Comparison of ENCODE assay signal across 19 cellular contexts in the genomic region with DNA sequence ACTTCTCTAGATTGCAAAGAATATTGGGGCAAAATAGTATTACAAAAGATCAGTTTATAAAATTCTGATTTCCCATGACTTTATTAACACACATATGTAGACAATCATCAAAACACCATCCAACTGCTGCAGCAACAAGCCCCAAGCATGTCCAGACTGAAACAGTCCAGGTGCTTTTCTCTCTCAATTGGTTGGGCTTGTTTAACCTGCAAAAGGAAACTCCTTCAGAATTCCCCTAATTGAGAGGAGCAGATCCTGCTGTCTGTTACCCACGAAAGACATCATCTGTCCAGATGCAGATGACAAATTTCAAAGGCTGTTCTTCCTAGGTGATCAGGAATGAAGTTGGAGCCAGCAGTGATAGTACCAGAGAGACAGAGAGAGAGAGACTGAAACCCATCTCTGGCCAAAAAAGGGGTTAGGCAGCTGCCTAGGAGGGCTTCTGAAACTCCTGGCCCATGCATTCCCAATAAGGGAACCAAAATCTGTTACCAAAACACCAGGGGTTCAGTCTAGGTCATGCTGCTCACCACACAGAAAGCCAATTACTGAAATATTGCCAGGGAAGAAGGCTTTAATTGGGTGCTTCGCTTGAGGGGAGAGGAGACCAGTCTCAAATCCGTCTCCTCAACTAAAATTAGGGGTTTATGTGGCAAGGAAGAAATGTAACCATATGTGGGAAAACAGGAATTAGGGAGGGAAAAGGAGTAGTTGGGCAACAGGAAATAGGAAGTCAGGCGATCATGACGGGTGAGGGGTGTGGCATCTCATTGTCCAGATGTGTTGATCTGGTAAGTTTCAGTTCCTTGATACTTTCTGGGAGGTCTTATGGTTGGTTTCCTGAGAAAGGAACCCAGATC.
"Had no signal": no experiment of that assay in that cellular context is flagged by ENCODE, and none has a peak within 500 bp of the region (broad histone marks: within the 10 kb centered on the region; RNA-seq: fewer than 3 reads in every experiment).

No MANE protein-coding gene starts in this region.

- H3K9me3 ChIP-seq: colonic mucosa, testis, upper lobe of right lung had no signal

- H3K4me1 ChIP-seq: colonic mucosa, heart right ventricle, testis, upper lobe of right lung had no signal

- H3K4me3 Mint-ChIP-seq: activated CD4-positive, alpha-beta T cell treated with anti-CD3 and anti-CD28 coated beads, Interleukin-2, amount 10 ng/mL, durations not matched to agents 7 days and 5 days; activated CD8-positive, alpha-beta T cell treated with anti-CD3 and anti-CD28 coated beads, Interleukin-2, amount 10 ng/mL, durations not matched to agents 7 days and 5 days; activated T-cell treated with anti-CD3 and anti-CD28 coated beads, Interleukin-2, amount 50 U/mL, for 24 hours; brain; central memory CD8-positive, alpha-beta T cell; immature natural killer cell; memory B cell had no signal

- H3K27ac ChIP-seq: colonic mucosa, skin epidermis, testis, upper lobe of right lung had no signal

- H3K27me3 Mint-ChIP-seq: activated CD4-positive, alpha-beta T cell treated with anti-CD3 and anti-CD28 coated beads, Interleukin-2, amount 10 ng/mL, durations not matched to agents 7 days and 5 days; activated T-cell treated with anti-CD3 and anti-CD28 coated beads, Interleukin-2, amount 50 U/mL, for 24 hours; brain; central memory CD8-positive, alpha-beta T cell; progenitor cell of endocrine pancreas had no signal

- H3K9me3 Mint-ChIP-seq: central memory CD8-positive, alpha-beta T cell had no signal

- H3K27ac Mint-ChIP-seq: activated CD4-positive, alpha-beta T cell treated with anti-CD3 and anti-CD28 coated beads, Interleukin-2, amount 10 ng/mL, durations not matched to agents 7 days and 5 days; activated CD8-positive, alpha-beta T cell treated with anti-CD3 and anti-CD28 coated beads, Interleukin-2, amount 10 ng/mL, durations not matched to agents 7 days and 5 days; activated T-cell treated with anti-CD3 and anti-CD28 coated beads, Interleukin-2, amount 50 U/mL, for 24 hours; activated T-helper 2 cell treated with anti-CD3 and anti-CD28 coated beads, Interferon-gamma antibody, Interleukin-2, Interleukin-4, amounts not matched to agents 10 μg/mL and 5 μg/mL and 100 μg/mL, durations not matched to agents 14 hours and 24 hours and 36 hours; brain; immature natural killer cell; memory B cell; progenitor cell of endocrine pancreas had no signal

- H3K4me1 Mint-ChIP-seq: activated CD4-positive, alpha-beta T cell treated with anti-CD3 and anti-CD28 coated beads, Interleukin-2, amount 10 ng/mL, durations not matched to agents 7 days and 5 days; brain; central memory CD8-positive, alpha-beta T cell; immature natural killer cell had no signal

- ATAC-seq: activated CD4-positive, CD25-positive, alpha-beta regulatory T cell treated with anti-CD3 and anti-CD28 coated beads, Interleukin-2, amount 50 U/mL, for 24 hours; activated CD8-positive, alpha-beta T cell treated with anti-CD3 and anti-CD28 coated beads, Interleukin-2, amount 10 ng/mL, durations not matched to agents 7 days and 5 days; esophagus mucosa; heart right ventricle; left ventricle myocardium superior; upper lobe of right lung had no signal

- H3K4me3 ChIP-seq: colonic mucosa, heart right ventricle, skin epidermis, testis, upper lobe of right lung had no signal

- H3K27me3 ChIP-seq: colonic mucosa, heart right ventricle, testis, upper lobe of right lung had no signal

- H3K36me3 ChIP-seq: colonic mucosa, heart right ventricle, upper lobe of right lung had no signal

- DNase-seq: activated CD4-positive, alpha-beta T cell treated with anti-CD3 and anti-CD28 coated beads, Interleukin-2, amount 10 ng/mL, durations not matched to agents 7 days and 5 days; activated CD8-positive, alpha-beta T cell treated with anti-CD3 and anti-CD28 coated beads, Interleukin-2, amount 10 ng/mL, durations not matched to agents 7 days and 5 days; activated naive CD4-positive, alpha-beta T cell treated with Interleukin-2 at 50 U/mL for 16 hours; activated T-cell treated with anti-CD3 and anti-CD28 coated beads, Interleukin-2, amount 50 U/mL, for 24 hours; anterior cingulate cortex; colonic mucosa; heart right ventricle; immature natural killer cell; left ventricle myocardium superior; testis; upper lobe of right lung had no signal
